In genomic region chr12:112319395-112319794, GRCh38 we compare ENCODE assay signal across 2 cellular contexts.
A peak's percentile ranks its signal among the peaks of the same experiment; 100 is the strongest.
TF ChIP-seq lines count a peak whose summit lies in the region.

No MANE protein-coding gene starts in this region.

TF ChIP-seq in IMR-90, 13 proteins besides CTCF, POLR2A, EP300 and RAD21:
- TF ChIP-seq USF2 (IDR thresholded peaks at IDR 0.05; ENCODE audit: low read depth, low read length) = no peak
- TF ChIP-seq NFE2L2 (IDR thresholded peaks at IDR 0.05; ENCODE audit: low read depth, low read length) = no peak
- no peak for TF ChIP-seq MXI1 (IDR thresholded peaks at IDR 0.05; ENCODE audit: borderline replicate concordance, low read depth, low read length)
- no peak for TF ChIP-seq BHLHE40 (IDR thresholded peaks at IDR 0.05; ENCODE audit: low read depth, low read length)
- TF ChIP-seq RCOR1 (IDR thresholded peaks at IDR 0.05; ENCODE audit: insufficient replicate concordance, low read length) = no peak
- TF ChIP-seq CEBPB (IDR thresholded peaks at IDR 0.05; ENCODE audit: low read depth, low read length) = no peak
- no peak for TF ChIP-seq SMC3 (IDR thresholded peaks at IDR 0.05; ENCODE audit: low read depth, low read length)
- no peak for TF ChIP-seq CHD1 (IDR thresholded peaks at IDR 0.05; ENCODE audit: low read depth, low read length)
- no peak for TF ChIP-seq RFX5 (IDR thresholded peaks at IDR 0.05; ENCODE audit: low read depth, low read length)
- TF ChIP-seq MAZ (IDR thresholded peaks at IDR 0.05; ENCODE audit: borderline replicate concordance, low read depth, low read length) = no peak
- TF ChIP-seq FOS (IDR thresholded peaks at IDR 0.05; ENCODE audit: low read depth, low read length) = no peak
- TF ChIP-seq ELK1 (IDR thresholded peaks at IDR 0.05; ENCODE audit: borderline replicate concordance, low read depth, low read length) = no peak
- TF ChIP-seq MAFK (IDR thresholded peaks at IDR 0.05; ENCODE audit: low read depth, low read length) = no peak

TF ChIP-seq in HepG2, 621 proteins besides CTCF, POLR2A, EP300 and RAD21:
- TF ChIP-seq ZBTB33 (CRISPR knock-in tag; IDR thresholded peaks at IDR 0.05) (peak; percentile 75), ZNF326 (CRISPR knock-in tag; IDR thresholded peaks at IDR 0.05; ENCODE audit: borderline replicate concordance) (no peak)
